ENCODE assay signal across 8 cellular contexts in genomic region chr20:46767127-46767761, GRCh38. TPM values are rescaled to one million over a fixed set of nuclear protein-coding genes. Genes with fewer than 3 reads are reported as not detected.
DNase-seq lines count a peak whose midpoint lies in the region; ATAC-seq and TF ChIP-seq lines count a peak whose summit lies in the region.

No MANE protein-coding gene starts in this region.

- DNase-seq in activated gamma-delta T cell treated with Interleukin-2 at 50 U/mL for 16 hours (peak; percentile 8), activated gamma-delta T cell (lab: John Stamatoyannopoulos, UW) (no peak), SK-N-DZ (ENCODE audit: low spot score) (peak; percentile 34), foreskin keratinocyte (peak in 1 of 2 donors; percentile 9), transverse colon (peak; percentile 51), KG1 (lab: John Stamatoyannopoulos, UW) (no peak), NOMO-1 (lab: John Stamatoyannopoulos, UW; ENCODE audit: unreplicated experiment in 2 of 2) (no peak)

- no peak overlapping the region for H3K4me2 ChIP-seq in Loucy (ENCODE audit: low read depth, low read length, poor library complexity, severe bottlenecking)

- TF ChIP-seq POLR2A in transverse colon (IDR thresholded peaks at IDR 0.05), result no peak

- H3K36me3 ChIP-seq in Loucy (ENCODE audit: insufficient read depth, low read length) (no peaks in the 10 kb centered on the region), transverse colon (no peaks in the 10 kb centered on the region)

- peak; percentile 82 for TF ChIP-seq CTCF in Loucy (conservative IDR thresholded peaks at IDR 0.05; ENCODE audit: low read length)
- TF ChIP-seq CTCF in foreskin keratinocyte (conservative IDR thresholded peaks at IDR 0.05), result peak; percentile 71
- TF ChIP-seq CTCF in transverse colon (IDR thresholded peaks at IDR 0.05), result peak; percentile 56 to 67 (median 58)

- H3K4me1 ChIP-seq in Loucy (ENCODE audit: insufficient read depth, low read length, poor library complexity, severe bottlenecking) (peaks cover 8% of the 10 kb centered on the region), foreskin keratinocyte (no peaks in the 10 kb centered on the region), transverse colon (no peaks in the 10 kb centered on the region)

- in situ Hi-C loops in transverse colon (cut with MboI; ENCODE audit: low pct_ligation_motif_present in 1 of 4, low pct_unique_long_range_greater_than_20kb in 1 of 4, low sequenced_read_pairs in 3 of 4), result loop anchor here in 3 of 4 donors (10.0 to 25.0 kb wide), 3 partner anchors 378 to 620 kb away; no protein-coding TSS in a partner anchor

- intact Hi-C loops in transverse colon (cut with DNase I; ENCODE audit: low total_unique reads), result no loop called here

- H3K9ac ChIP-seq in Loucy (ENCODE audit: low read depth, low read length, poor library complexity, severe bottlenecking), result no peak overlapping the region

- TF ChIP-seq EP300 in transverse colon (IDR thresholded peaks at IDR 0.05; ENCODE audit: low read depth), result no peak

- no peaks in the 10 kb centered on the region for H3K79me2 ChIP-seq in Loucy (ENCODE audit: insufficient read depth, low read length)

- no peaks in the 10 kb centered on the region for H3F3A ChIP-seq in Loucy (ENCODE audit: low read depth)

- 31 to 56% methylated on average over 2 to 4 of the region's 4 CpGs for WGBS in transverse colon (ENCODE audit: low coverage in 1 of 2), 2 donors

- no peaks in the 10 kb centered on the region for H3K27me3 ChIP-seq in Loucy (ENCODE audit: insufficient read depth, low read length, poor library complexity, severe bottlenecking)
- no peaks in the 10 kb centered on the region for H3K27me3 ChIP-seq in foreskin keratinocyte
- H3K27me3 ChIP-seq in transverse colon, result no peaks in the 10 kb centered on the region

- ATAC-seq in foreskin keratinocyte, result peak; percentile 50

- H3K4me3 ChIP-seq in Loucy (ENCODE audit: low read length, poor library complexity, severe bottlenecking) (no peak overlapping the region), transverse colon (no peak overlapping the region)

- H2AFZ ChIP-seq in Loucy (ENCODE audit: low read length), result no peak overlapping the region

- no peaks in the 10 kb centered on the region for H4K20me1 ChIP-seq in Loucy (ENCODE audit: insufficient read depth, low read length, poor library complexity, severe bottlenecking)

- H3K9me3 ChIP-seq in Loucy (ENCODE audit: insufficient read depth, low read depth, low read length) (no peaks in the 10 kb centered on the region), transverse colon (no peaks in the 10 kb centered on the region)

- no peaks in the 10 kb centered on the region for H3K9me2 ChIP-seq in Loucy (replicated peaks; ENCODE audit: low read depth, low read length)

- no peak overlapping the region for H3K27ac ChIP-seq in foreskin keratinocyte
- H3K27ac ChIP-seq in transverse colon, result no peak overlapping the region

RNA-seq across cellular contexts. Expression of gene SLC2A10, which starts 57.8 kb away (rescaled TPM):
- polyA plus RNA-seq in SK-N-DZ (2014; cell fraction: cytosol; rRNA removed), result 0.17 and 0.45 TPM in 2 replicates
- 0.13 and 4.5 TPM in 2 replicates for polyA plus RNA-seq in SK-N-DZ (2014; cell fraction: nucleus; rRNA removed)
- total RNA-seq in foreskin keratinocyte (0.11 and 0.37 TPM in 2 replicates), transverse colon (10 to 100 TPM in 3 of 4 donors, 1 to 10 TPM in 1; 8.2 to 33.5 (median 15.2) TPM)
- polyA plus RNA-seq in foreskin keratinocyte, result 0.11 and 0.18 TPM in 2 replicates

Comparison
In these comparisons a context has a peak if more than half of its experiments do, and no peak if none do; other contexts are left out.
1. DNase-seq: peak in activated gamma-delta T cell treated with Interleukin-2 at 50 U/mL for 16 hours (single experiment), SK-N-DZ (single experiment) and transverse colon (single experiment); none in activated gamma-delta T cell (single experiment), KG1 (single experiment) and NOMO-1 (0 of 2).
2. Peak in every context shown above with its lines, with median percentiles within 50 percentile points of each other: CTCF ChIP-seq.